In genomic region chr12:70842942-70843341, GRCh38 we compare ENCODE assay signal across 18 cellular contexts.
DNase-seq lines count a peak whose midpoint lies in the region.
"Had no signal": no experiment of that assay in that cellular context is flagged by ENCODE, and none has a peak within 500 bp of the region (broad histone marks: within the 10 kb centered on the region; RNA-seq: fewer than 3 reads in every experiment).

No MANE protein-coding gene starts in this region.

- DNase-seq in Ammon's horn (ENCODE audit: low spot score): peak; percentile 76
- DNase-seq in caudate nucleus (lab: John Stamatoyannopoulos, UW): peak in 15 of 61 donors; percentile 1 to 67 (median 23)
- DNase-seq in hippocampal formation (lab: John Stamatoyannopoulos, UW): peak; percentile 3 to 88
- peak; percentile 89 for DNase-seq in putamen (ENCODE audit: low spot score)
- DNase-seq in stimulated activated CD4-positive, alpha-beta T cell treated with anti-CD3 and anti-CD28 coated beads, Interleukin-2, amount 100 ng/mL, for 48 hours: no peak
- no peak for DNase-seq in ACHN
- DNase-seq in effector CD4-positive, alpha-beta T cell: no peak
- DNase-seq in stimulated activated CD4-positive, alpha-beta T cell treated with anti-CD3 and anti-CD28 coated beads, Interleukin-1b, Interleukin-23, amount 100 ng/mL, for 48 hours: no peak
- DNase-seq: CD8-positive, alpha-beta T cell; H7; HFFc6; IMR-90; NCI-H1048; NCI-H1436; NCI-H1930; NCI-H345; NCI-H524 treated with DMSO at 0.1 percent for 48 hours had no signal

- H3K27ac ChIP-seq in caudate nucleus (ENCODE audit: low read depth, low read length): peak overlapping the region; percentile 93
- H3K27ac ChIP-seq: BLaER1 treated with 17β-estradiol and CSF1 and Interleukin-3, amounts not matched to agents 10 nM and 100 nM had no signal

- in situ Hi-C loops in ACHN (cut with HindIII; ENCODE audit: low pct_ligation_motif_present, low pct_unique_long_range_greater_than_20kb, low sequenced_read_pairs): no loop called here

Comparison
In these comparisons a context has a peak if more than half of its experiments do, and no peak if none do; other contexts are left out.
1. DNase-seq: peak in Ammon's horn (single experiment), hippocampal formation (2 of 2) and putamen (single experiment); none in stimulated activated CD4-positive, alpha-beta T cell treated with anti-CD3 and anti-CD28 coated beads, Interleukin-2, amount 100 ng/mL, for 48 hours (0 of 2), ACHN (single experiment), effector CD4-positive, alpha-beta T cell (single experiment) and stimulated activated CD4-positive, alpha-beta T cell treated with anti-CD3 and anti-CD28 coated beads, Interleukin-1b, Interleukin-23, amount 100 ng/mL, for 48 hours (single experiment).